In genomic region chr1:56414728-56415224, GRCh38 we compare ENCODE assay signal across 15 cellular contexts.
A peak's percentile ranks its signal among the peaks of the same experiment; 100 is the strongest.
DNase-seq lines count a peak whose midpoint lies in the region; ATAC-seq and TF ChIP-seq lines count a peak whose summit lies in the region.
"Had no signal": no experiment of that assay in that cellular context is flagged by ENCODE, and none has a peak within 500 bp of the region (broad histone marks: within the 10 kb centered on the region; RNA-seq: fewer than 3 reads in every experiment).

No MANE protein-coding gene starts in this region.

- ATAC-seq in left lung (peak; percentile 80), HG02623 (IDR thresholded peaks at IDR 0.05; ENCODE audit: unreplicated experiment) (no peak), HG03039 (IDR thresholded peaks at IDR 0.05; ENCODE audit: unreplicated experiment) (no peak)
- ATAC-seq: stimulated activated memory B cell treated with anti-CD40 and anti-IgM and Interleukin-4, amounts not matched to agents 10 μg/mL and 1 μg/mL and 100 μg/mL, for 72 hours had no signal

- H3K4me3 ChIP-seq in left lung: no peak overlapping the region
- no peak overlapping the region for H3K4me3 ChIP-seq in H7 (ENCODE audit: insufficient read depth, low read depth, low read length)

- peak; percentile 70 for DNase-seq in COR-L47 (lab: John Stamatoyannopoulos, UW)
- peak; percentile 21 for DNase-seq in M059J (ENCODE audit: low read depth)
- peak; percentile 96 for DNase-seq in NCI-H748 (lab: John Stamatoyannopoulos, UW; ENCODE audit: unreplicated experiment)
- no peak for DNase-seq in left lung
- DNase-seq in H7: no peak
- no peak for DNase-seq in 8988T
- DNase-seq: activated naive CD8-positive, alpha-beta T cell treated with anti-CD3 and anti-CD28 coated beads, Interleukin-2, amount 10 ng/mL, durations not matched to agents 7 days and 5 days; BE2C; GF-D8; mesenchymal stem cell; NCI-H1092; stimulated activated CD4-positive, alpha-beta T cell treated with anti-CD3 and anti-CD28 coated beads, Interleukin-4, amount 100 ng/mL, for 1 hour had no signal

- H3K36me3 ChIP-seq in left lung (no peaks in the 10 kb centered on the region), H7 (replicated peaks; ENCODE audit: control insufficient read depth, insufficient read depth, low read length) (no peaks in the 10 kb centered on the region)
- H3K36me3 ChIP-seq: BE2C had no signal

- H3K27me3 ChIP-seq in left lung: no peaks in the 10 kb centered on the region
- H3K27me3 ChIP-seq in H7 (ENCODE audit: control insufficient read depth, insufficient read depth, low read length): no peaks in the 10 kb centered on the region
- H3K27me3 ChIP-seq: BE2C had no signal

- no peak for TF ChIP-seq CTCF in left lung (IDR thresholded peaks at IDR 0.05)

- intact Hi-C loops in left lung (cut with DNase I): loop anchor here in 1 of 2 donors (10.0 kb wide), 1 partner anchor 160 kb away; the partner anchor contains the start of gene PLPP3

- H3K9me3 ChIP-seq in left lung: no peaks in the 10 kb centered on the region
- H3K9me3 ChIP-seq: BE2C had no signal

- no peak overlapping the region for H3K27ac ChIP-seq in left lung

- H3K4me1 ChIP-seq in left lung: peaks cover 0 to 23% of the 10 kb centered on the region in 2 donors
- H3K4me1 ChIP-seq: BE2C had no signal

Comparison
In these comparisons a context has a peak if more than half of its experiments do, and no peak if none do; other contexts are left out.
1. DNase-seq: peak in COR-L47 (single experiment), M059J (single experiment) and NCI-H748 (single experiment); none in left lung (0 of 2), H7 (single experiment) and 8988T (single experiment).